Comparison of ENCODE assay signal across 9 cellular contexts in genomic region chr10:24475598-24475997, GRCh38.
"Had no signal": no experiment of that assay in that cellular context is flagged by ENCODE, and none has a peak within 500 bp of the region (broad histone marks: within the 10 kb centered on the region; RNA-seq: fewer than 3 reads in every experiment).

No MANE protein-coding gene starts in this region.

- H3K27ac Mint-ChIP-seq: GM23338, IgD-negative memory B cell had no signal

- H3K9me3 ChIP-seq: HAP-1 had no signal

- H3K4me3 ChIP-seq: GM23338, HAP-1 had no signal

- H3K4me1 ChIP-seq: HAP-1 had no signal

- H3K4me2 ChIP-seq: GM23338, KMS-11 had no signal

- H3K4me1 Mint-ChIP-seq: GM23338, IgD-negative memory B cell had no signal

- H3K27me3 Mint-ChIP-seq: IgD-negative memory B cell had no signal

- H3K27ac ChIP-seq: HL-60, KMS-11 had no signal

- H3K4me3 Mint-ChIP-seq: GM23338, IgD-negative memory B cell had no signal

- DNase-seq: H7, KBM-7 had no signal

- ATAC-seq: GM23338, HCT116 had no signal

- H3K9ac ChIP-seq: KMS-11 had no signal

- FAIRE-seq: H1 had no signal

- H2AFZ ChIP-seq: GM23338 had no signal
